ENCODE assay signal across 1 cellular context in the genomic region with DNA sequence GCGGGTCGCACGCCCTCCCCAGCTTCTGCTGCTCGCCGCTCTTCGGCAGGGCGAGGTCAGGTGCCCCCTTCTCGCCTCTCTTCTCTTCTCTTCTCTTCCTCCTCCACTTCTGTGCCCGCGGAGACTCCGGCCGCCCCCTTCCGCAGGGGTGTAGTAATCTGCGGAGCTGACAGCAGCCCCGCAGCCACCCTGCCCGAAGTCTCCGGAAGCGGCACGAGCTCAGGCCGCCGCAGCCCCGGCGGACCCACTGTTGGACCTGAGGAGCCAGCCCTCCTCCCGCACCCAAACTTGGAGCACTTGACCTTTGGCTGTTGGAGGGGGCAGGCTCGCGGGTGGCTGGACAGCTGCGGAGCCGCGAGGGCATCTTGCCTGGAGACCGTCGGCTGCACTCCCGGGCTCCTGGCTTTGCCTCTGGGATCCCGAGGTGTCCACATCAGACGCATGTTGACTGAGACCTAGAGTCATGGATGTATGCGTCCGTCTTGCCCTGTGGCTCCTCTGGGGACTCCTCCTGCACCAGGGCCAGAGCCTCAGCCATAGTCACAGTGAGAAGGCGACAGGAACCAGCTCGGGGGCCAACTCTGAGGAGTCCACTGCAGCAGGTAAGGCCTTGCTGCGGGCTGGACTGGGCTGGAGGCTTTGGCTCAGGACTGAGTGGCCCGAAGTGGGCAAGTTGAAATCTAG.
A peak's percentile ranks its signal among the peaks of the same experiment; 100 is the strongest.
TF ChIP-seq lines count a peak whose summit lies in the region.

No MANE protein-coding gene starts in this region.

TF ChIP-seq in HepG2, 621 proteins besides CTCF, POLR2A, EP300 and RAD21 (continued from another document and continues in another):
- TF ChIP-seq, protein P1, sequence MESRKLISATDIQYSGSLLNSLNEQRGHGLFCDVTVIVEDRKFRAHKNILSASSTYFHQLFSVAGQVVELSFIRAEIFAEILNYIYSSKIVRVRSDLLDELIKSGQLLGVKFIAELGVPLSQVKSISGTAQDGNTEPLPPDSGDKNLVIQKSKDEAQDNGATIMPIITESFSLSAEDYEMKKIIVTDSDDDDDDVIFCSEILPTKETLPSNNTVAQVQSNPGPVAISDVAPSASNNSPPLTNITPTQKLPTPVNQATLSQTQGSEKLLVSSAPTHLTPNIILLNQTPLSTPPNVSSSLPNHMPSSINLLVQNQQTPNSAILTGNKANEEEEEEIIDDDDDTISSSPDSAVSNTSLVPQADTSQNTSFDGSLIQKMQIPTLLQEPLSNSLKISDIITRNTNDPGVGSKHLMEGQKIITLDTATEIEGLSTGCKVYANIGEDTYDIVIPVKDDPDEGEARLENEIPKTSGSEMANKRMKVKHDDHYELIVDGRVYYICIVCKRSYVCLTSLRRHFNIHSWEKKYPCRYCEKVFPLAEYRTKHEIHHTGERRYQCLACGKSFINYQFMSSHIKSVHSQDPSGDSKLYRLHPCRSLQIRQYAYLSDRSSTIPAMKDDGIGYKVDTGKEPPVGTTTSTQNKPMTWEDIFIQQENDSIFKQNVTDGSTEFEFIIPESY (CRISPR knock-in tag; IDR thresholded peaks at IDR 0.05): no peak
- no peak for TF ChIP-seq ZFP36 (IDR thresholded peaks at IDR 0.05; ENCODE audit: borderline replicate concordance, low read depth, low read length, partially characterized antibody)
- TF ChIP-seq AHR (CRISPR knock-in tag; IDR thresholded peaks at IDR 0.05): 0 out of 2 replicates have a peak, but pooled peaks have one; percentile 39
- TF ChIP-seq ZNF556 (CRISPR knock-in tag; IDR thresholded peaks at IDR 0.05; ENCODE audit: borderline replicate concordance): 0 out of 2 replicates have a peak, but pooled peaks have one; percentile 44
- peak; percentile 49 for TF ChIP-seq SALL1 (CRISPR knock-in tag; IDR thresholded peaks at IDR 0.05)
- 0 out of 2 replicates have a peak, but pooled peaks have one; percentile 39 for TF ChIP-seq ESRRA (CRISPR knock-in tag; IDR thresholded peaks at IDR 0.05; ENCODE audit: low read depth)
- TF ChIP-seq, protein P2, sequence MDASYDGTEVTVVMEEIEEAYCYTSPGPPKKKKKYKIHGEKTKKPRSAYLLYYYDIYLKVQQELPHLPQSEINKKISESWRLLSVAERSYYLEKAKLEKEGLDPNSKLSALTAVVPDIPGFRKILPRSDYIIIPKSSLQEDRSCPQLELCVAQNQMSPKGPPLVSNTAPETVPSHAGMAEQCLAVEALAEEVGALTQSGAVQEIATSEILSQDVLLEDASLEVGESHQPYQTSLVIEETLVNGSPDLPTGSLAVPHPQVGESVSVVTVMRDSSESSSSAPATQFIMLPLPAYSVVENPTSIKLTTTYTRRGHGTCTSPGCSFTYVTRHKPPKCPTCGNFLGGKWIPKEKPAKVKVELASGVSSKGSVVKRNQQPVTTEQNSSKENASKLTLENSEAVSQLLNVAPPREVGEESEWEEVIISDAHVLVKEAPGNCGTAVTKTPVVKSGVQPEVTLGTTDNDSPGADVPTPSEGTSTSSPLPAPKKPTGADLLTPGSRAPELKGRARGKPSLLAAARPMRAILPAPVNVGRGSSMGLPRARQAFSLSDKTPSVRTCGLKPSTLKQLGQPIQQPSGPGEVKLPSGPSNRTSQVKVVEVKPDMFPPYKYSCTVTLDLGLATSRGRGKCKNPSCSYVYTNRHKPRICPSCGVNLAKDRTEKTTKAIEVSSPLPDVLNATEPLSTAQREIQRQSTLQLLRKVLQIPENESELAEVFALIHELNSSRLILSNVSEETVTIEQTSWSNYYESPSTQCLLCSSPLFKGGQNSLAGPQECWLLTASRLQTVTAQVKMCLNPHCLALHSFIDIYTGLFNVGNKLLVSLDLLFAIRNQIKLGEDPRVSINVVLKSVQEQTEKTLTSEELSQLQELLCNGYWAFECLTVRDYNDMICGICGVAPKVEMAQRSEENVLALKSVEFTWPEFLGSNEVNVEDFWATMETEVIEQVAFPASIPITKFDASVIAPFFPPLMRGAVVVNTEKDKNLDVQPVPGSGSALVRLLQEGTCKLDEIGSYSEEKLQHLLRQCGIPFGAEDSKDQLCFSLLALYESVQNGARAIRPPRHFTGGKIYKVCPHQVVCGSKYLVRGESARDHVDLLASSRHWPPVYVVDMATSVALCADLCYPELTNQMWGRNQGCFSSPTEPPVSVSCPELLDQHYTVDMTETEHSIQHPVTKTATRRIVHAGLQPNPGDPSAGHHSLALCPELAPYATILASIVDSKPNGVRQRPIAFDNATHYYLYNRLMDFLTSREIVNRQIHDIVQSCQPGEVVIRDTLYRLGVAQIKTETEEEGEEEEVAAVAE (CRISPR knock-in tag; IDR thresholded peaks at IDR 0.05; ENCODE audit: borderline replicate concordance): 0 out of 2 replicates have a peak, but pooled peaks have one; percentile 25
- TF ChIP-seq CHCHD3 (CRISPR knock-in tag; IDR thresholded peaks at IDR 0.05): 0 out of 2 replicates have a peak, but pooled peaks have one; percentile 65
- TF ChIP-seq ZNF709 (CRISPR knock-in tag; IDR thresholded peaks at IDR 0.05): 0 out of 2 replicates have a peak, but pooled peaks have one; percentile 34
- 0 out of 2 replicates have a peak, but pooled peaks have one; percentile 18 for TF ChIP-seq TOE1 (CRISPR knock-in tag; IDR thresholded peaks at IDR 0.05)
- TF ChIP-seq YEATS2 (CRISPR knock-in tag; IDR thresholded peaks at IDR 0.05; ENCODE audit: borderline replicate concordance): peak; percentile 32; the same call in 1 of the 2 replicates
- no peak for TF ChIP-seq SIN3B (IDR thresholded peaks at IDR 0.05; ENCODE audit: low read length)
- 0 out of 2 replicates have a peak, but pooled peaks have one; percentile 32 for TF ChIP-seq KAT7 (CRISPR knock-in tag; IDR thresholded peaks at IDR 0.05; ENCODE audit: borderline replicate concordance)
- TF ChIP-seq GABPB1 (CRISPR knock-in tag; IDR thresholded peaks at IDR 0.05): peak; percentile 71
- TF ChIP-seq ZNF607 (CRISPR knock-in tag; IDR thresholded peaks at IDR 0.05; ENCODE audit: borderline replicate concordance): no peak
- TF ChIP-seq MIER2 (CRISPR knock-in tag; IDR thresholded peaks at IDR 0.05): no peak
- TF ChIP-seq, protein P3, sequence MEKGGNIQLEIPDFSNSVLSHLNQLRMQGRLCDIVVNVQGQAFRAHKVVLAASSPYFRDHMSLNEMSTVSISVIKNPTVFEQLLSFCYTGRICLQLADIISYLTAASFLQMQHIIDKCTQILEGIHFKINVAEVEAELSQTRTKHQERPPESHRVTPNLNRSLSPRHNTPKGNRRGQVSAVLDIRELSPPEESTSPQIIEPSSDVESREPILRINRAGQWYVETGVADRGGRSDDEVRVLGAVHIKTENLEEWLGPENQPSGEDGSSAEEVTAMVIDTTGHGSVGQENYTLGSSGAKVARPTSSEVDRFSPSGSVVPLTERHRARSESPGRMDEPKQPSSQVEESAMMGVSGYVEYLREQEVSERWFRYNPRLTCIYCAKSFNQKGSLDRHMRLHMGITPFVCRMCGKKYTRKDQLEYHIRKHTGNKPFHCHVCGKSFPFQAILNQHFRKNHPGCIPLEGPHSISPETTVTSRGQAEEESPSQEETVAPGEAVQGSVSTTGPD (CRISPR knock-in tag; IDR thresholded peaks at IDR 0.05): no peak
- TF ChIP-seq ZNF263 (CRISPR knock-in tag; IDR thresholded peaks at IDR 0.05): peak; percentile 94
- TF ChIP-seq MTA1 (CRISPR knock-in tag; IDR thresholded peaks at IDR 0.05; ENCODE audit: borderline replicate concordance): peak; percentile 80; the same call in 1 of the 2 replicates
- TF ChIP-seq, protein P4, sequence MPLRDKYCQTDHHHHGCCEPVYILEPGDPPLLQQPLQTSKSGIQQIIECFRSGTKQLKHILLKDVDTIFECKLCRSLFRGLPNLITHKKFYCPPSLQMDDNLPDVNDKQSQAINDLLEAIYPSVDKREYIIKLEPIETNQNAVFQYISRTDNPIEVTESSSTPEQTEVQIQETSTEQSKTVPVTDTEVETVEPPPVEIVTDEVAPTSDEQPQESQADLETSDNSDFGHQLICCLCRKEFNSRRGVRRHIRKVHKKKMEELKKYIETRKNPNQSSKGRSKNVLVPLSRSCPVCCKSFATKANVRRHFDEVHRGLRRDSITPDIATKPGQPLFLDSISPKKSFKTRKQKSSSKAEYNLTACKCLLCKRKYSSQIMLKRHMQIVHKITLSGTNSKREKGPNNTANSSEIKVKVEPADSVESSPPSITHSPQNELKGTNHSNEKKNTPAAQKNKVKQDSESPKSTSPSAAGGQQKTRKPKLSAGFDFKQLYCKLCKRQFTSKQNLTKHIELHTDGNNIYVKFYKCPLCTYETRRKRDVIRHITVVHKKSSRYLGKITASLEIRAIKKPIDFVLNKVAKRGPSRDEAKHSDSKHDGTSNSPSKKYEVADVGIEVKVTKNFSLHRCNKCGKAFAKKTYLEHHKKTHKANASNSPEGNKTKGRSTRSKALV (CRISPR knock-in tag; IDR thresholded peaks at IDR 0.05): 0 out of 2 replicates have a peak, but pooled peaks have one; percentile 43
- TF ChIP-seq SP4 (CRISPR knock-in tag; IDR thresholded peaks at IDR 0.05): 0 out of 2 replicates have a peak, but pooled peaks have one; percentile 22
- TF ChIP-seq GFI1 (CRISPR knock-in tag; IDR thresholded peaks at IDR 0.05; ENCODE audit: borderline replicate concordance): no peak
- TF ChIP-seq ATM (IDR thresholded peaks at IDR 0.05; ENCODE audit: borderline replicate concordance): no peak
- TF ChIP-seq NR2C2 (CRISPR knock-in tag; IDR thresholded peaks at IDR 0.05; ENCODE audit: borderline replicate concordance): peak; percentile 42; the same call in 1 of the 2 replicates
- TF ChIP-seq PPARG (CRISPR knock-in tag; conservative IDR thresholded peaks at IDR 0.05): 0 out of 2 replicates have a peak, but pooled peaks have one; percentile 10
- TF ChIP-seq GATA4 (IDR thresholded peaks at IDR 0.05; ENCODE audit: borderline replicate concordance, low read depth): no peak
- peak; percentile 27; the same call in 1 of the 2 replicates for TF ChIP-seq ELF1 (CRISPR knock-in tag; IDR thresholded peaks at IDR 0.05)
- TF ChIP-seq ARNTL (CRISPR knock-in tag; IDR thresholded peaks at IDR 0.05): no peak; the same call in 1 of the 2 replicates
- TF ChIP-seq NRL (CRISPR knock-in tag; IDR thresholded peaks at IDR 0.05; ENCODE audit: borderline replicate concordance): peak; percentile 67
- TF ChIP-seq GTF2F1 (IDR thresholded peaks at IDR 0.05; ENCODE audit: low read length): no peak
- TF ChIP-seq HIVEP1 (CRISPR knock-in tag; IDR thresholded peaks at IDR 0.05): peak; percentile 65; the same call in 1 of the 2 replicates
- TF ChIP-seq, protein P5, sequence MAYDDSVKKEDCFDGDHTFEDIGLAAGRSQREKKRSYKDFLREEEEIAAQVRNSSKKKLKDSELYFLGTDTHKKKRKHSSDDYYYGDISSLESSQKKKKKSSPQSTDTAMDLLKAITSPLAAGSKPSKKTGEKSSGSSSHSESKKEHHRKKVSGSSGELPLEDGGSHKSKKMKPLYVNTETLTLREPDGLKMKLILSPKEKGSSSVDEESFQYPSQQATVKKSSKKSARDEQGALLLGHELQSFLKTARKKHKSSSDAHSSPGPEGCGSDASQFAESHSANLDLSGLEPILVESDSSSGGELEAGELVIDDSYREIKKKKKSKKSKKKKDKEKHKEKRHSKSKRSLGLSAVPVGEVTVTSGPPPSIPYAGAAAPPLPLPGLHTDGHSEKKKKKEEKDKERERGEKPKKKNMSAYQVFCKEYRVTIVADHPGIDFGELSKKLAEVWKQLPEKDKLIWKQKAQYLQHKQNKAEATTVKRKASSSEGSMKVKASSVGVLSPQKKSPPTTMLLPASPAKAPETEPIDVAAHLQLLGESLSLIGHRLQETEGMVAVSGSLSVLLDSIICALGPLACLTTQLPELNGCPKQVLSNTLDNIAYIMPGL (CRISPR knock-in tag; IDR thresholded peaks at IDR 0.05; ENCODE audit: borderline replicate concordance in 1 of 2, low read depth in 1 of 2): no peak
- TF ChIP-seq, protein P6, sequence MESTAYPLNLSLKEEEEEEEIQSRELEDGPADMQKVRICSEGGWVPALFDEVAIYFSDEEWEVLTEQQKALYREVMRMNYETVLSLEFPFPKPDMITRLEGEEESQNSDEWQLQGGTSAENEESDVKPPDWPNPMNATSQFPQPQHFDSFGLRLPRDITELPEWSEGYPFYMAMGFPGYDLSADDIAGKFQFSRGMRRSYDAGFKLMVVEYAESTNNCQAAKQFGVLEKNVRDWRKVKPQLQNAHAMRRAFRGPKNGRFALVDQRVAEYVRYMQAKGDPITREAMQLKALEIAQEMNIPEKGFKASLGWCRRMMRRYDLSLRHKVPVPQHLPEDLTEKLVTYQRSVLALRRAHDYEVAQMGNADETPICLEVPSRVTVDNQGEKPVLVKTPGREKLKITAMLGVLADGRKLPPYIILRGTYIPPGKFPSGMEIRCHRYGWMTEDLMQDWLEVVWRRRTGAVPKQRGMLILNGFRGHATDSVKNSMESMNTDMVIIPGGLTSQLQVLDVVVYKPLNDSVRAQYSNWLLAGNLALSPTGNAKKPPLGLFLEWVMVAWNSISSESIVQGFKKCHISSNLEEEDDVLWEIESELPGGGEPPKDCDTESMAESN (CRISPR knock-in tag; conservative IDR thresholded peaks at IDR 0.05): 0 out of 2 replicates have a peak, but pooled peaks have one; percentile 83
- TF ChIP-seq PHF20 (CRISPR knock-in tag; IDR thresholded peaks at IDR 0.05): no peak
- no peak for TF ChIP-seq NPAS2 (CRISPR knock-in tag; IDR thresholded peaks at IDR 0.05; ENCODE audit: borderline replicate concordance)
- TF ChIP-seq, protein P7, sequence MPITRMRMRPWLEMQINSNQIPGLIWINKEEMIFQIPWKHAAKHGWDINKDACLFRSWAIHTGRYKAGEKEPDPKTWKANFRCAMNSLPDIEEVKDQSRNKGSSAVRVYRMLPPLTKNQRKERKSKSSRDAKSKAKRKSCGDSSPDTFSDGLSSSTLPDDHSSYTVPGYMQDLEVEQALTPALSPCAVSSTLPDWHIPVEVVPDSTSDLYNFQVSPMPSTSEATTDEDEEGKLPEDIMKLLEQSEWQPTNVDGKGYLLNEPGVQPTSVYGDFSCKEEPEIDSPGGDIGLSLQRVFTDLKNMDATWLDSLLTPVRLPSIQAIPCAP (CRISPR knock-in tag; IDR thresholded peaks at IDR 0.05; ENCODE audit: low read depth): no peak
- TF ChIP-seq STAG1 (CRISPR knock-in tag; IDR thresholded peaks at IDR 0.05): no peak
- TF ChIP-seq KLF13 (CRISPR knock-in tag; IDR thresholded peaks at IDR 0.05): no peak
- TF ChIP-seq, protein P8, sequence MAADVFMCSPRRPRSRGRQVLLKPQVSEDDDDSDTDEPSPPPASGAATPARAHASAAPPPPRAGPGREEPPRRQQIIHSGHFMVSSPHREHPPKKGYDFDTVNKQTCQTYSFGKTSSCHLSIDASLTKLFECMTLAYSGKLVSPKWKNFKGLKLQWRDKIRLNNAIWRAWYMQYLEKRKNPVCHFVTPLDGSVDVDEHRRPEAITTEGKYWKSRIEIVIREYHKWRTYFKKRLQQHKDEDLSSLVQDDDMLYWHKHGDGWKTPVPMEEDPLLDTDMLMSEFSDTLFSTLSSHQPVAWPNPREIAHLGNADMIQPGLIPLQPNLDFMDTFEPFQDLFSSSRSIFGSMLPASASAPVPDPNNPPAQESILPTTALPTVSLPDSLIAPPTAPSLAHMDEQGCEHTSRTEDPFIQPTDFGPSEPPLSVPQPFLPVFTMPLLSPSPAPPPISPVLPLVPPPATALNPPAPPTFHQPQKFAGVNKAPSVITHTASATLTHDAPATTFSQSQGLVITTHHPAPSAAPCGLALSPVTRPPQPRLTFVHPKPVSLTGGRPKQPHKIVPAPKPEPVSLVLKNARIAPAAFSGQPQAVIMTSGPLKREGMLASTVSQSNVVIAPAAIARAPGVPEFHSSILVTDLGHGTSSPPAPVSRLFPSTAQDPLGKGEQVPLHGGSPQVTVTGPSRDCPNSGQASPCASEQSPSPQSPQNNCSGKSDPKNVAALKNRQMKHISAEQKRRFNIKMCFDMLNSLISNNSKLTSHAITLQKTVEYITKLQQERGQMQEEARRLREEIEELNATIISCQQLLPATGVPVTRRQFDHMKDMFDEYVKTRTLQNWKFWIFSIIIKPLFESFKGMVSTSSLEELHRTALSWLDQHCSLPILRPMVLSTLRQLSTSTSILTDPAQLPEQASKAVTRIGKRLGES (CRISPR knock-in tag; IDR thresholded peaks at IDR 0.05; ENCODE audit: borderline replicate concordance): no peak
- TF ChIP-seq SETDB1 (CRISPR knock-in tag; IDR thresholded peaks at IDR 0.05; ENCODE audit: borderline replicate concordance): no peak
